In the genomic region with DNA sequence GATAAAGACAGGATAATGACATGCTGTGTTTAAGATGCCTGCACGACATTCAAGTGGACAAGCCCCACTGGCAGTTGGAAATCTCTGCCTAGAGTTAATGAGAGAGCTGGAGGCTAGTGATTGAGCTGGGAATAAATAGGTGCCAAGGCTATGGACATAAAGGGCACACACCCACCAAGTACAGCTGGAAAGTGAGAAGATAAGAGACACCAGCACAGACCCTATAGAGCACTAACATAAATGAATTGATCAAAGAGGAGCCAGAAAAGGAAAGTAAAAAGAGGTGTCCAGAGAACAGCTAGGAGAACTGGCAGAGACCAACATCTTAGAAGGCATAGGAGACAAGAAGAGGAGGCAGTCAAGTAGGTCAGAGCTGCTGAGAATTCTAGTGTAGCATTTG, we compare ENCODE assay signal across 19 cellular contexts.
DNase-seq lines count a peak whose midpoint lies in the region; ATAC-seq and TF ChIP-seq lines count a peak whose summit lies in the region.
"Had no signal": no experiment of that assay in that cellular context is flagged by ENCODE, and none has a peak within 500 bp of the region (broad histone marks: within the 10 kb centered on the region; RNA-seq: fewer than 3 reads in every experiment).

No MANE protein-coding gene starts in this region.

- H3K27me3 ChIP-seq in endodermal cell (ENCODE audit: control insufficient read depth, insufficient read depth, low read length, poor library complexity, severe bottlenecking), result no peaks in the 10 kb centered on the region
- H3K27me3 ChIP-seq in mesenchymal stem cell (ENCODE audit: control insufficient read depth in 1 of 2, insufficient read depth in 1 of 2, low read length in 2 of 2), result no peaks in the 10 kb centered on the region

- peaks cover 8% of the 10 kb centered on the region for H3K9me3 Mint-ChIP-seq in endodermal cell
- H3K9me3 Mint-ChIP-seq: GM23338, HFFc6 had no signal

- H3K18ac ChIP-seq in mesenchymal stem cell (ENCODE audit: low read depth in 1 of 2, low read length in 2 of 2), result no peak overlapping the region

- H3K4me3 ChIP-seq in endodermal cell (ENCODE audit: low read length) (peak overlapping the region; percentile 47), mesenchymal stem cell (ENCODE audit: insufficient read depth in 1 of 2, low read depth in 1 of 2, low read length in 2 of 2) (no peak overlapping the region), mucosa of descending colon (no peak overlapping the region)
- H3K4me3 ChIP-seq: A549, GM23338 had no signal

- no peaks in the 10 kb centered on the region for H3K36me3 Mint-ChIP-seq in endodermal cell (ENCODE audit: low read depth)

- no peak overlapping the region for H2BK5ac ChIP-seq in mesenchymal stem cell (ENCODE audit: low read depth, low read length, poor library complexity, severe bottlenecking)

- no peak overlapping the region for H4K91ac ChIP-seq in mesenchymal stem cell (ENCODE audit: low read length)

- no peak overlapping the region for H2BK15ac ChIP-seq in mesenchymal stem cell (ENCODE audit: low read depth, poor library complexity, severe bottlenecking)

- H4K8ac ChIP-seq in mesenchymal stem cell (ENCODE audit: low read length), result no peak overlapping the region

- ATAC-seq in mucosa of descending colon, result no peak
- ATAC-seq: A549, GM23338 had no signal

- no peaks in the 10 kb centered on the region for H3K36me3 ChIP-seq in endodermal cell (ENCODE audit: control insufficient read depth, insufficient read depth, low read length)
- H3K36me3 ChIP-seq in mesenchymal stem cell (ENCODE audit: control insufficient read depth in 1 of 2, insufficient read depth in 2 of 2, low read depth in 1 of 2, low read length in 2 of 2), result no peaks in the 10 kb centered on the region
- no peaks in the 10 kb centered on the region for H3K36me3 ChIP-seq in mucosa of descending colon (ENCODE audit: low read depth)

- H2AK5ac ChIP-seq in mesenchymal stem cell (ENCODE audit: low read length, severe bottlenecking), result no peak overlapping the region

- H3K27ac ChIP-seq in endodermal cell (ENCODE audit: low read depth, low read length) (no peak overlapping the region), mesenchymal stem cell (ENCODE audit: low read length, poor library complexity, severe bottlenecking) (no peak overlapping the region)
- H3K27ac ChIP-seq: 22Rv1, A549, C4-2B had no signal

- H3K4me2 ChIP-seq in mesenchymal stem cell (ENCODE audit: low read length, poor library complexity, severe bottlenecking), result no peak overlapping the region
- H3K4me2 ChIP-seq: A549, GM23338 had no signal

- peak; percentile 9 for DNase-seq in NCI-H748 (lab: John Stamatoyannopoulos, UW; ENCODE audit: unreplicated experiment)
- no peak for DNase-seq in NCI-H748 treated with DMSO at 0.1 percent for 48 hours (lab: John Stamatoyannopoulos, UW)
- DNase-seq in NCI-H146 treated with DMSO at 0.1 percent for 48 hours (lab: John Stamatoyannopoulos, UW; ENCODE audit: unreplicated experiment), result peak; percentile 25
- DNase-seq in NCI-H345 treated with DMSO at 0.1 percent for 48 hours (lab: John Stamatoyannopoulos, UW; ENCODE audit: unreplicated experiment), result peak; percentile 17
- no peak for DNase-seq in endodermal cell
- DNase-seq in mesenchymal stem cell, result no peak
- no peak for DNase-seq in mucosa of descending colon
- no peak for DNase-seq in occipital lobe (lab: John Stamatoyannopoulos, UW)
- DNase-seq: AML-193; CD4-positive, alpha-beta T cell; DMS153; DMS79; GDM1; HCEC 1CT; HFFc6 had no signal

- no peak overlapping the region for H3K4me3 Mint-ChIP-seq in endodermal cell
- H3K4me3 Mint-ChIP-seq: CD4-positive, alpha-beta T cell; GM23338; HFFc6 had no signal

- H3K27ac Mint-ChIP-seq in endodermal cell, result no peak overlapping the region
- H3K27ac Mint-ChIP-seq: CD4-positive, alpha-beta T cell; GM23338; HFFc6 had no signal

- WGBS in endodermal cell (ENCODE audit: insufficient coverage in 1 of 2, insufficient read length in 1 of 2), 2 experiments, result 79 to 83% methylated on average over 1 of the region's 1 CpG
- 60% methylated on average over 1 of the region's 1 CpG for WGBS in mesenchymal stem cell

- H2AFZ ChIP-seq in mesenchymal stem cell (ENCODE audit: low read depth, low read length), result no peak overlapping the region
- H2AFZ ChIP-seq: GM23338 had no signal

- peaks cover 12% of the 10 kb centered on the region for H3K4me1 ChIP-seq in endodermal cell (ENCODE audit: control insufficient read depth, insufficient read depth, low read length)
- H3K4me1 ChIP-seq in mesenchymal stem cell (ENCODE audit: control insufficient read depth, insufficient read depth, low read depth, low read length), result peaks cover 13% of the 10 kb centered on the region
- H3K4me1 ChIP-seq in mucosa of descending colon (ENCODE audit: low read depth), result no peaks in the 10 kb centered on the region

- H3K9me3 ChIP-seq in endodermal cell (ENCODE audit: control insufficient read depth, low read length) (peaks cover 6% of the 10 kb centered on the region), mesenchymal stem cell (ENCODE audit: control insufficient read depth, low read length) (no peaks in the 10 kb centered on the region), mucosa of descending colon (no peaks in the 10 kb centered on the region)
- H3K9me3 ChIP-seq: A549 had no signal

- intact Hi-C loops in mucosa of descending colon (cut with DNase I, micrococcal nuclease), result no loop called here

- no peak overlapping the region for H3K23ac ChIP-seq in mesenchymal stem cell (ENCODE audit: low read length in 2 of 2)

- no peak overlapping the region for H3K4ac ChIP-seq in mesenchymal stem cell (ENCODE audit: low read depth in 1 of 2, low read length in 2 of 2)

- H3K9ac ChIP-seq in endodermal cell (ENCODE audit: extremely low read depth, low read length, poor library complexity, severe bottlenecking) (no peak overlapping the region), mesenchymal stem cell (ENCODE audit: low read length) (no peak overlapping the region)

- no peak overlapping the region for H2BK12ac ChIP-seq in mesenchymal stem cell (ENCODE audit: low read length in 2 of 2)

- TF ChIP-seq CTCF in endodermal cell (conservative IDR thresholded peaks at IDR 0.05) (no peak), mucosa of descending colon (IDR thresholded peaks at IDR 0.05) (no peak)

- H2BK120ac ChIP-seq in mesenchymal stem cell (ENCODE audit: low read depth, low read length), result no peak overlapping the region

- peaks cover 22% of the 10 kb centered on the region for H3K27me3 Mint-ChIP-seq in endodermal cell (ENCODE audit: insufficient read depth)
- H3K27me3 Mint-ChIP-seq: CD4-positive, alpha-beta T cell had no signal

- no peaks in the 10 kb centered on the region for H3K79me1 ChIP-seq in mesenchymal stem cell (replicated peaks; ENCODE audit: low read length, poor library complexity, severe bottlenecking)

- H3K4me1 Mint-ChIP-seq in endodermal cell, result peaks cover 26% of the 10 kb centered on the region
- H3K4me1 Mint-ChIP-seq: GM23338 had no signal

- H3K14ac ChIP-seq in mesenchymal stem cell (ENCODE audit: low read length in 2 of 2), result no peak overlapping the region

Comparison
In these comparisons a context has a peak if more than half of its experiments do, and no peak if none do; other contexts are left out.
1. DNase-seq: peak in NCI-H748 (single experiment), NCI-H146 treated with DMSO at 0.1 percent for 48 hours (single experiment) and NCI-H345 treated with DMSO at 0.1 percent for 48 hours (single experiment); none in NCI-H748 treated with DMSO at 0.1 percent for 48 hours (single experiment), endodermal cell (single experiment), mesenchymal stem cell (single experiment), mucosa of descending colon (0 of 3) and occipital lobe (single experiment).